In the genomic region with DNA sequence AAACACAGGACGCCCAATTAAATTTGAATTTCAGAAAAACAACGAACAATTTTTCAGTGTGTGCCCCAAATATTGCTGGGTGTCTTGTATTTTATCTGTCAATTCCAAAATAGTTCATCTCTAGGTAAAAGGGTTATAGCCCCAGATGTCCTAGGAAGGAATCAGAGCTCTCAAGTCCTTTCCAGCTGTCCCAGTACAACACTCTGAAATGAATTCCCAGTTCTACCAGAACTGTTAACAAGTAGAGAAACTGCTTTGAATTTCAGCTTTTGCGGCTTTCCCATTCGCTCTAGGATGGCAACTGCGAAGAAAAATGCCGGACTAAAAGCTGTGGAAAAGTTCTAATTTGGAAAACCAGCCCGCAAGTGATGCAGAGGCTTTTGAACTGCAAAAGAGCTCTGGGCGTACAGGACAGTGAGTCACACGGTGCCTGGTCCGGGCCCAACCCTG, we compare ENCODE assay signal across 7 cellular contexts. TPM values are rescaled to one million over a fixed set of nuclear protein-coding genes. Genes with fewer than 3 reads are reported as not detected.
DNase-seq lines count a peak whose midpoint lies in the region; ATAC-seq and TF ChIP-seq lines count a peak whose summit lies in the region.

No MANE protein-coding gene starts in this region.

- TF ChIP-seq CTCF in HL-60 (IDR thresholded peaks at IDR 0.05; ENCODE audit: insufficient read depth, low read length) (no peak), stomach (IDR thresholded peaks at IDR 0.05) (no peak)

- no peaks in the 10 kb centered on the region for H3K9me3 Mint-ChIP-seq in activated T-helper 2 cell treated with anti-CD3 and anti-CD28 coated beads, Interferon-gamma antibody, Interleukin-2, Interleukin-4, amounts not matched to agents 10 μg/mL and 5 μg/mL and 100 μg/mL, durations not matched to agents 14 hours and 24 hours and 36 hours

- H3K4me3 Mint-ChIP-seq in activated T-helper 2 cell treated with anti-CD3 and anti-CD28 coated beads, Interferon-gamma antibody, Interleukin-2, Interleukin-4, amounts not matched to agents 10 μg/mL and 5 μg/mL and 100 μg/mL, durations not matched to agents 14 hours and 24 hours and 36 hours (ENCODE audit: low read depth) = peak overlapping the region; percentile 98

- 47 to 60% (median 51%) methylated on average over 8 to 10 of the region's 10 CpGs for WGBS in stomach, 5 donors

- peak overlapping the region; percentile 17 for H3K27ac ChIP-seq in HL-60 (replicated peaks)
- peak overlapping the region; percentile 92 for H3K27ac ChIP-seq in iPS-20b (ENCODE audit: low read length)
- peak overlapping the region; percentile 93 to 99 (median 96) for H3K27ac ChIP-seq in stomach

- H3K4me3 ChIP-seq in HL-60 (replicated peaks; ENCODE audit: insufficient read depth, low read length) = peak overlapping the region; percentile 89
- H3K4me3 ChIP-seq in iPS-20b (ENCODE audit: low read length) = peak overlapping the region; percentile 50; the same call in 1 of the 2 replicates
- peak overlapping the region; percentile 85 to 96 (median 94) for H3K4me3 ChIP-seq in stomach

- peaks cover 30% of the 10 kb centered on the region for H3K4me1 Mint-ChIP-seq in activated T-helper 2 cell treated with anti-CD3 and anti-CD28 coated beads, Interferon-gamma antibody, Interleukin-2, Interleukin-4, amounts not matched to agents 10 μg/mL and 5 μg/mL and 100 μg/mL, durations not matched to agents 14 hours and 24 hours and 36 hours (ENCODE audit: low read depth)

- peak overlapping the region; percentile 63; the same call in 1 of the 2 replicates for H3K9ac ChIP-seq in iPS-20b (ENCODE audit: low read depth, low read length)

- DNase-seq in HL-60 (ENCODE audit: low read depth in 1 of 2, low spot score in 1 of 2) (no peak), stomach (no peak), NCI-H2107 (lab: John Stamatoyannopoulos, UW) (no peak)
- no peak for DNase-seq in activated T-helper 2 cell treated with anti-CD3 and anti-CD28 coated beads, Interferon-gamma antibody, Interleukin-2, Interleukin-4, amounts not matched to agents 10 μg/mL and 5 μg/mL and 100 μg/mL, durations not matched to agents 14 hours and 24 hours and 36 hours (ENCODE audit: low spot score)
- no peak for DNase-seq in activated CD4-positive, alpha-beta T cell treated with anti-CD3 and anti-CD28 coated beads, Interleukin-2, amount 50 U/mL, for 1 hour

- H3K27me3 Mint-ChIP-seq in activated T-helper 2 cell treated with anti-CD3 and anti-CD28 coated beads, Interferon-gamma antibody, Interleukin-2, Interleukin-4, amounts not matched to agents 10 μg/mL and 5 μg/mL and 100 μg/mL, durations not matched to agents 14 hours and 24 hours and 36 hours (ENCODE audit: low read depth) = peaks cover 5% of the 10 kb centered on the region

- H3K9me3 ChIP-seq in iPS-20b (ENCODE audit: insufficient read depth, low read depth, low read length) (no peaks in the 10 kb centered on the region), stomach (no peaks in the 10 kb centered on the region)

- peaks cover 27% of the 10 kb centered on the region for H3K36me3 Mint-ChIP-seq in activated T-helper 2 cell treated with anti-CD3 and anti-CD28 coated beads, Interferon-gamma antibody, Interleukin-2, Interleukin-4, amounts not matched to agents 10 μg/mL and 5 μg/mL and 100 μg/mL, durations not matched to agents 14 hours and 24 hours and 36 hours (ENCODE audit: low read depth)

- H3K36me3 ChIP-seq in iPS-20b (ENCODE audit: insufficient read depth, low read depth, low read length) (no peaks in the 10 kb centered on the region), stomach (peaks cover 0 to 4% (median 0%) of the 10 kb centered on the region in 4 donors)

- H3K4me1 ChIP-seq in iPS-20b (ENCODE audit: insufficient read depth, low read length) (peaks cover 14% of the 10 kb centered on the region; the same call in 1 of the 2 replicates), stomach (peaks cover 25 to 47% (median 39%) of the 10 kb centered on the region in 4 donors)

- H3K27ac Mint-ChIP-seq in activated T-helper 2 cell treated with anti-CD3 and anti-CD28 coated beads, Interferon-gamma antibody, Interleukin-2, Interleukin-4, amounts not matched to agents 10 μg/mL and 5 μg/mL and 100 μg/mL, durations not matched to agents 14 hours and 24 hours and 36 hours = peak overlapping the region; percentile 68

- TF ChIP-seq EP300 in stomach (IDR thresholded peaks at IDR 0.05) = no peak

- ATAC-seq in HG03108 (IDR thresholded peaks at IDR 0.05; ENCODE audit: unreplicated experiment) = no peak

- intact Hi-C loops in activated T-helper 2 cell treated with anti-CD3 and anti-CD28 coated beads, Interferon-gamma antibody, Interleukin-2, Interleukin-4, amounts not matched to agents 10 μg/mL and 5 μg/mL and 100 μg/mL, durations not matched to agents 14 hours and 24 hours and 36 hours (cut with micrococcal nuclease) = loop anchor here (1.0 to 10.0 kb wide), 4 partner anchors 84 to 568 kb away; partner anchors contain the start of genes EIF4E2, INPP5D and TIGD1
- intact Hi-C loops in stomach (cut with DNase I; ENCODE audit: low total_unique reads) = no loop called here

- TF ChIP-seq POLR2A in stomach (IDR thresholded peaks at IDR 0.05) = no peak

- no peaks in the 10 kb centered on the region for H3K27me3 ChIP-seq in HL-60 (ENCODE audit: insufficient read depth, poor library complexity, severe bottlenecking)
- H3K27me3 ChIP-seq in iPS-20b (ENCODE audit: insufficient read depth, low read length) = no peaks in the 10 kb centered on the region
- no peaks in the 10 kb centered on the region for H3K27me3 ChIP-seq in stomach

RNA-seq across cellular contexts. Expression of gene GIGYF2, which starts 0.5 kb away (rescaled TPM):
- 63.7 and 64.7 TPM in 2 replicates for total RNA-seq in activated T-helper 2 cell treated with anti-CD3 and anti-CD28 coated beads, Interferon-gamma antibody, Interleukin-2, Interleukin-4, amounts not matched to agents 10 μg/mL and 5 μg/mL and 100 μg/mL, durations not matched to agents 14 hours and 24 hours and 36 hours
- total RNA-seq in stomach = 100 to 1,000 TPM in 2 of 5 donors, 10 to 100 TPM in 3; 68.4 to 158 (median 87.4) TPM
- polyA plus RNA-seq in stomach = 10 to 100 TPM in 1 of 3 donors, 1 to 10 TPM in 2; 7.1 to 17.0 (median 9.5) TPM

Comparison
In these comparisons a context has a peak if more than half of its experiments do, and no peak if none do; other contexts are left out.
1. H3K27ac ChIP-seq: peak in every context shown above with its lines; median percentile 96 in stomach; 92 in iPS-20b; 17 in HL-60.